Comparison of ENCODE assay signal across 8 cellular contexts in the genomic region with DNA sequence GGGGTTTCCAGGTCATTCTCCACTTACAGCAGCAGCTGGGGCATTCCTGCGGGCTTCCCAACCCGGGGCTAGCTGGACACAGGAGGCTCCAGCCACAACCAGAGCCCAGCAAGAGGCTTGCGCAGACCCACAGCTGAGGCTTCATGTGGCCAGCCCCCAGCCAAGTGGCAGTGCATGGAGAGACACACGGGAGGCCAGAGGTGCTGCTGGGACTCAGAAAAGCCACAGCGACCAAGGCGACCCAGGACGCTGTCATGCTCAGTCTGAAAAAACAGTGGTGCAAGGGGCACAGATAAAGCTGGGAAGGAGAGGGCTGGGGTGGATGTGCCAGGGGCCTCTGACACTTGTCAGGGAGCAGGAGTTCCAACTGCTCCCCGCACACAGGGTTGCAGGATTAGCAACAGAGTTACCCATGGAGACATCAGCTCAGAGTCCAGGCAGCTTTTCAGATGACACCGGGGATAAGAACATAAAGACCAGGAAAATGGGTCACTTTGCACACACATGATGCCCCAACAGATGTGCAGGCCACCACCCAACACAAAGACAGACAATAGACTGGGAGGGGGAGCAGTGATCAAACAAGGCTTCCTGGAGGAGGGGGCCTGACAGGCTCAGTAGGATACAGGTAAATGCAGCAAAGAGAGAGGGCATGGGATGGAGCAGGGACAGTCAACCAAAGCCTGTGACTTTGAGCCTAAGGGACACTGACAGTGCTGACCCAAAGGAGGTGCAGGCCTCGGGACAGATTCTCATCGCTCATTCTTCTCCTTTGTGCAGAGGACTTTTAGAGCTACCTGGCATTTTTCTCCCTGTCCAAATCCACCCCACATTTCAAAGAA. TPM values are rescaled to one million over a fixed set of nuclear protein-coding genes. Genes with fewer than 3 reads are reported as not detected.
DNase-seq lines count a peak whose midpoint lies in the region; ATAC-seq and TF ChIP-seq lines count a peak whose summit lies in the region.

No MANE protein-coding gene starts in this region.

- H2BK5ac ChIP-seq in neuronal stem cell (ENCODE audit: low read length) = no peak overlapping the region

- ATAC-seq in CD4-positive, CD25-positive, alpha-beta regulatory T cell (ENCODE audit: low read depth in 2 of 2) = no peak
- no peak for ATAC-seq in HG03378 (IDR thresholded peaks at IDR 0.05; ENCODE audit: unreplicated experiment)

- H3K4me3 ChIP-seq in CD4-positive, CD25-positive, alpha-beta regulatory T cell (ENCODE audit: low read depth, low read length) = peak overlapping the region; percentile 55
- H3K4me3 ChIP-seq in OCI-LY3 (ENCODE audit: low read length) (peak overlapping the region; percentile 77), endocrine pancreas (ENCODE audit: control insufficient read depth, insufficient read depth, low read length) (no peak overlapping the region), neuronal stem cell (ENCODE audit: low read length in 2 of 2) (peak overlapping the region in 1 of 2 donors; percentile 21)

- H4K20me1 ChIP-seq in OCI-LY3 (ENCODE audit: insufficient read depth, low read length) = no peaks in the 10 kb centered on the region

- H3K18ac ChIP-seq in neuronal stem cell (ENCODE audit: low read length) = peak overlapping the region; percentile 41

- no peak overlapping the region for H3K14ac ChIP-seq in neuronal stem cell (ENCODE audit: low read length)

- H2BK120ac ChIP-seq in neuronal stem cell (ENCODE audit: low read depth, low read length) = no peak overlapping the region

- no CpG with 5 or more reads among the region's 11 CpGs for WGBS in neuronal stem cell (ENCODE audit: extremely low coverage in 2 of 2, insufficient read length in 2 of 2, insufficient replicate concordance in 1 of 2), 2 donors

- peaks cover 33% of the 10 kb centered on the region for H3K79me2 ChIP-seq in OCI-LY3 (ENCODE audit: low read length)

- no peak overlapping the region for H4K8ac ChIP-seq in neuronal stem cell (ENCODE audit: low read depth, low read length)

- H3K23ac ChIP-seq in neuronal stem cell (ENCODE audit: low read depth, low read length, poor library complexity) = peak overlapping the region; percentile 91

- H3K9ac ChIP-seq in OCI-LY3 (ENCODE audit: low read length) (peak overlapping the region; percentile 47; the same call in 1 of the 2 replicates), endocrine pancreas (ENCODE audit: control insufficient read depth, insufficient read depth, low read length) (peak overlapping the region; percentile 34), neuronal stem cell (ENCODE audit: low read depth, low read length, poor library complexity) (peak overlapping the region; percentile 45)

- H3K4me2 ChIP-seq in OCI-LY3 (ENCODE audit: low read length) = peak overlapping the region; percentile 92
- H3K4me2 ChIP-seq in neuronal stem cell (ENCODE audit: insufficient read depth, low read length, poor library complexity, severe bottlenecking) = peak overlapping the region; percentile 41

- 0 out of 2 replicates have a peak overlapping the region, but pooled peaks have one; percentile 52 for H2AFZ ChIP-seq in OCI-LY3 (ENCODE audit: low read depth, low read length)
- H2AFZ ChIP-seq in neuronal stem cell (ENCODE audit: low read length) = peak overlapping the region; percentile 86

- peaks cover 6% of the 10 kb centered on the region for H3K79me1 ChIP-seq in neuronal stem cell (ENCODE audit: low read depth, low read length)

- H3K9me3 Mint-ChIP-seq in CD4-positive, CD25-positive, alpha-beta regulatory T cell = peaks cover 0 to 2% (median 0%) of the 10 kb centered on the region in 7 donors

- H3K4me1 Mint-ChIP-seq in CD4-positive, CD25-positive, alpha-beta regulatory T cell = peaks cover 4 to 51% (median 27%) of the 10 kb centered on the region in 4 donors

- peak overlapping the region; percentile 51 for H2AK5ac ChIP-seq in neuronal stem cell (ENCODE audit: low read depth, low read length)

- peak overlapping the region; percentile 90 to 100 (median 96) for H3K4me3 Mint-ChIP-seq in CD4-positive, CD25-positive, alpha-beta regulatory T cell

- peak overlapping the region; percentile 86 to 100 (median 98) for H3K27ac Mint-ChIP-seq in CD4-positive, CD25-positive, alpha-beta regulatory T cell

- H3K27me3 Mint-ChIP-seq in CD4-positive, CD25-positive, alpha-beta regulatory T cell = no peaks in the 10 kb centered on the region

- H3K36me3 Mint-ChIP-seq in CD4-positive, CD25-positive, alpha-beta regulatory T cell = peaks cover 4% of the 10 kb centered on the region

- H3K4ac ChIP-seq in neuronal stem cell (ENCODE audit: low read length) = no peak overlapping the region

- H3K27me3 ChIP-seq in CD4-positive, CD25-positive, alpha-beta regulatory T cell (ENCODE audit: control insufficient read depth, insufficient read depth, low read length) = no peaks in the 10 kb centered on the region
- H3K27me3 ChIP-seq in OCI-LY3 (ENCODE audit: low read depth, low read length) = no peaks in the 10 kb centered on the region
- H3K27me3 ChIP-seq in endocrine pancreas (ENCODE audit: control insufficient read depth, insufficient read depth, low read length) = no peaks in the 10 kb centered on the region
- no peaks in the 10 kb centered on the region for H3K27me3 ChIP-seq in neuronal stem cell (ENCODE audit: control insufficient read depth in 3 of 3, insufficient read depth in 3 of 3, low read depth in 1 of 3, low read length in 3 of 3)

- H4K91ac ChIP-seq in neuronal stem cell (ENCODE audit: low read depth, low read length, poor library complexity) = no peak overlapping the region

- H3K4me1 ChIP-seq in CD4-positive, CD25-positive, alpha-beta regulatory T cell (ENCODE audit: control insufficient read depth, insufficient read depth, low read length, poor library complexity, severe bottlenecking) = peaks cover 52% of the 10 kb centered on the region
- peaks cover 46% of the 10 kb centered on the region for H3K4me1 ChIP-seq in OCI-LY3 (ENCODE audit: low read length)
- no peaks in the 10 kb centered on the region for H3K4me1 ChIP-seq in endocrine pancreas (ENCODE audit: control insufficient read depth, insufficient read depth, low read length)
- peaks cover 30 to 41% of the 10 kb centered on the region in 2 donors for H3K4me1 ChIP-seq in neuronal stem cell (ENCODE audit: control insufficient read depth in 2 of 2, insufficient read depth in 1 of 2, low read depth in 1 of 2, low read length in 2 of 2)

- TF ChIP-seq CTCF in OCI-LY3 (IDR thresholded peaks at IDR 0.05; ENCODE audit: low read depth, low read length) = no peak

- H3K9me3 ChIP-seq in CD4-positive, CD25-positive, alpha-beta regulatory T cell (ENCODE audit: control insufficient read depth in 2 of 2, low read length in 2 of 2) = no peaks in the 10 kb centered on the region
- no peaks in the 10 kb centered on the region for H3K9me3 ChIP-seq in OCI-LY3 (ENCODE audit: insufficient read depth, low read length)
- no peaks in the 10 kb centered on the region for H3K9me3 ChIP-seq in endocrine pancreas (ENCODE audit: control insufficient read depth, low read length)
- no peaks in the 10 kb centered on the region for H3K9me3 ChIP-seq in neuronal stem cell (replicated peaks in 1 of 2; ENCODE audit: control insufficient read depth in 2 of 2, insufficient read depth in 1 of 2, low read depth in 1 of 2, low read length in 2 of 2)

- H2BK15ac ChIP-seq in neuronal stem cell (ENCODE audit: low read length) = no peak overlapping the region

- no peak for DNase-seq in CD4-positive, CD25-positive, alpha-beta regulatory T cell
- DNase-seq in neuronal stem cell (ENCODE audit: low spot score) = no peak
- no peak for DNase-seq in NCI-H1694 (lab: John Stamatoyannopoulos, UW)
- DNase-seq in hypothalamus (lab: John Stamatoyannopoulos, UW) = no peak
- DNase-seq in NOMO-1 (lab: John Stamatoyannopoulos, UW; ENCODE audit: unreplicated experiment in 2 of 2) = no peak

- H2BK12ac ChIP-seq in neuronal stem cell (ENCODE audit: low read length) = peak overlapping the region; percentile 80

- H3K27ac ChIP-seq in CD4-positive, CD25-positive, alpha-beta regulatory T cell (ENCODE audit: insufficient read depth, low read length, poor library complexity, severe bottlenecking) = peak overlapping the region; percentile 100
- no peak overlapping the region for H3K27ac ChIP-seq in OCI-LY3 (ENCODE audit: low read length)
- no peak overlapping the region for H3K27ac ChIP-seq in neuronal stem cell (replicated peaks; ENCODE audit: low read length)

- peaks cover 17% of the 10 kb centered on the region for H3K36me3 ChIP-seq in CD4-positive, CD25-positive, alpha-beta regulatory T cell (ENCODE audit: control insufficient read depth, insufficient read depth, low read length)
- H3K36me3 ChIP-seq in OCI-LY3 (replicated peaks; ENCODE audit: low read depth, low read length) (peaks cover 3% of the 10 kb centered on the region), endocrine pancreas (ENCODE audit: control insufficient read depth, insufficient read depth, low read length) (no peaks in the 10 kb centered on the region), neuronal stem cell (replicated peaks in 1 of 2; ENCODE audit: control insufficient read depth in 2 of 2, insufficient read depth in 2 of 2, low read length in 2 of 2) (peaks cover 0 to 16% of the 10 kb centered on the region in 2 donors)

RNA-seq across cellular contexts. Expression of a gene that starts 6.9 kb away (rescaled TPM):
- total RNA-seq in CD4-positive, CD25-positive, alpha-beta regulatory T cell = 890 TPM
- polyA plus RNA-seq in CD4-positive, CD25-positive, alpha-beta regulatory T cell = 1 to 10 TPM; 1.4 to 3.1 (median 1.9) TPM
- polyA plus RNA-seq in neuronal stem cell (2013, experiment 1 of 2) = 2.0 TPM
- 2.5 TPM for polyA plus RNA-seq in neuronal stem cell (2013, experiment 2 of 2)

RNA-seq across cellular contexts. Expression of a gene that starts 29.3 kb away (rescaled TPM):
- total RNA-seq in CD4-positive, CD25-positive, alpha-beta regulatory T cell = 47.4 TPM
- 10 to 100 TPM; 48.7 to 55.1 (median 53.9) TPM for polyA plus RNA-seq in CD4-positive, CD25-positive, alpha-beta regulatory T cell
- polyA plus RNA-seq in neuronal stem cell (2013, experiment 1 of 2) = 5.9 TPM
- 6.1 TPM for polyA plus RNA-seq in neuronal stem cell (2013, experiment 2 of 2)

RNA-seq across cellular contexts. Expression of a gene that starts 33.3 kb away (rescaled TPM):
- total RNA-seq in CD4-positive, CD25-positive, alpha-beta regulatory T cell = 40.3 TPM
- polyA plus RNA-seq in CD4-positive, CD25-positive, alpha-beta regulatory T cell = 10 to 100 TPM; 11.1 to 16.9 (median 13.8) TPM
- polyA plus RNA-seq in neuronal stem cell (2013, experiment 1 of 2) = 0.43 TPM
- polyA plus RNA-seq in neuronal stem cell (2013, experiment 2 of 2) = 0.32 TPM
